ENCODE assay signal across 20 cellular contexts in the genomic region with DNA sequence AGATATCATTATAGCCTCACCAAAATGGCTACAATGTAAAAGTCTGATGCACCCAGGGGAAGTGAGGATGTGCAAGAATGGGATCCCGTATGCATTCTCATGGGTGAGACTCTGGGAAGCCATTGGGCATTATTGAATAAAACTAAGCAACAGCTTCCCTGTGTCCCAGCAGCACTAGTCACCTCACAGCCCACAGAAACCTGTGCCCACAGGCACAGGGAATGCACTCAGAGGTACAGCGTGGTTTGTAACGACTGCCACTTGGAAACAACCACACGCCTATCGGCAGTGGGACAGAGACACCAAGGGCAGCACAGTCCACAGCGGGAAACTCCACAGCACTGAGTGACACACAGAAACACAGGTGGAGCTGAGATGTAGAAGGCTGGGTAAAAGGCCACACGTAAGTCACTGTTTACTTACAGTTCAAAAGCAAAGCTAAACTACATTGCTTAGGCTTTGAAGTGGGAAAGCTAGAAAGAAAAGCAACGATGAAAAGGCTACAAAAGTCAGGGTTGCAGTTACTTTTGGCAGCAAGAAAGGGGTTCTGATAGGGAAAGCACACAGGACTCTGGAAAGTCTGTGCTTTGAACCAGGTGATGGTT.
DNase-seq lines count a peak whose midpoint lies in the region; ATAC-seq and TF ChIP-seq lines count a peak whose summit lies in the region.
"Had no signal": no experiment of that assay in that cellular context is flagged by ENCODE, and none has a peak within 500 bp of the region (broad histone marks: within the 10 kb centered on the region; RNA-seq: fewer than 3 reads in every experiment).

No MANE protein-coding gene starts in this region.

- DNase-seq in activated CD4-positive, alpha-beta T cell treated with anti-CD3 and anti-CD28 coated beads for 36 hours = peak; percentile 24
- no peak for DNase-seq in activated CD4-positive, alpha-beta T cell treated with anti-CD3 and anti-CD28 coated beads for 1 hour
- DNase-seq in CD4-positive, alpha-beta T cell = peak in 3 of 10 experiments; percentile 6 to 24 (median 23)
- DNase-seq in T-helper 17 cell (no peak), SKM-1 treated with dmso at 0.1 percent for 144 hours (lab: John Stamatoyannopoulos, UW; ENCODE audit: unreplicated experiment) (no peak), PC-3 (no peak), left lobe of liver (ENCODE audit: low spot score) (no peak)
- no peak for DNase-seq in central memory CD8-positive, alpha-beta T cell (ENCODE audit: low spot score in 2 of 2)
- DNase-seq: 8988T, AML-193, esophagus squamous epithelium, H9, mesenchymal stem cell, NCI-H1417, NCI-H526 treated with DMSO at 0.1 percent for 48 hours, sigmoid colon had no signal

- peaks cover 19% of the 10 kb centered on the region for H3K4me1 Mint-ChIP-seq in activated CD4-positive, alpha-beta T cell treated with anti-CD3 and anti-CD28 coated beads for 36 hours
- peaks cover 21% of the 10 kb centered on the region for H3K4me1 Mint-ChIP-seq in CD4-positive, alpha-beta T cell (ENCODE audit: low read depth)
- peaks cover 24% of the 10 kb centered on the region for H3K4me1 Mint-ChIP-seq in T-helper 17 cell
- peaks cover 5% of the 10 kb centered on the region for H3K4me1 Mint-ChIP-seq in central memory CD8-positive, alpha-beta T cell
- H3K4me1 Mint-ChIP-seq: H9 had no signal

- H3K36me3 ChIP-seq in PC-3 (ENCODE audit: low read depth, low read length) = no peaks in the 10 kb centered on the region
- H3K36me3 ChIP-seq: ascending aorta, vagina had no signal

- no peaks in the 10 kb centered on the region for H3K9me3 Mint-ChIP-seq in activated CD4-positive, alpha-beta T cell treated with anti-CD3 and anti-CD28 coated beads for 36 hours (ENCODE audit: low read depth)
- no peaks in the 10 kb centered on the region for H3K9me3 Mint-ChIP-seq in CD4-positive, alpha-beta T cell
- H3K9me3 Mint-ChIP-seq in central memory CD8-positive, alpha-beta T cell = no peaks in the 10 kb centered on the region
- H3K9me3 Mint-ChIP-seq: H9 had no signal

- no peaks in the 10 kb centered on the region for H3K36me3 Mint-ChIP-seq in activated CD4-positive, alpha-beta T cell treated with anti-CD3 and anti-CD28 coated beads for 36 hours (ENCODE audit: low read depth)
- H3K36me3 Mint-ChIP-seq in CD4-positive, alpha-beta T cell (ENCODE audit: low read depth) = no peaks in the 10 kb centered on the region
- peaks cover 4% of the 10 kb centered on the region for H3K36me3 Mint-ChIP-seq in T-helper 17 cell (ENCODE audit: low read depth)
- peaks cover 5% of the 10 kb centered on the region for H3K36me3 Mint-ChIP-seq in central memory CD8-positive, alpha-beta T cell (ENCODE audit: insufficient read depth)

- no peak overlapping the region for H3K9ac ChIP-seq in PC-3 (ENCODE audit: low read length)

- no peaks in the 10 kb centered on the region for H3K27me3 ChIP-seq in CD4-positive, alpha-beta T cell (ENCODE audit: control insufficient read depth, insufficient read depth, low read length)
- H3K27me3 ChIP-seq in PC-3 (ENCODE audit: low read length) = no peaks in the 10 kb centered on the region
- H3K27me3 ChIP-seq: ascending aorta, esophagus squamous epithelium, gastroesophageal sphincter, sigmoid colon, suprapubic skin, vagina had no signal

- H3F3A ChIP-seq in PC-3 (ENCODE audit: low read length, unreplicated experiment) = no peaks in the 10 kb centered on the region

- peak; percentile 76 for ATAC-seq in activated CD4-positive, alpha-beta T cell treated with anti-CD3 and anti-CD28 coated beads for 36 hours
- peak; percentile 94 for ATAC-seq in CD4-positive, alpha-beta T cell (ENCODE audit: poor library complexity)
- peak; percentile 92 for ATAC-seq in T-helper 17 cell
- ATAC-seq in central memory CD8-positive, alpha-beta T cell (replicated peaks; ENCODE audit: extremely low read depth, poor library complexity, severe bottlenecking) = peak; percentile 43
- ATAC-seq in PC-3 = no peak
- ATAC-seq in left lobe of liver = no peak
- ATAC-seq: gastroesophageal sphincter had no signal

- H3K4me3 Mint-ChIP-seq in activated CD4-positive, alpha-beta T cell treated with anti-CD3 and anti-CD28 coated beads for 36 hours = no peak overlapping the region
- no peak overlapping the region for H3K4me3 Mint-ChIP-seq in CD4-positive, alpha-beta T cell
- peak overlapping the region; percentile 64 for H3K4me3 Mint-ChIP-seq in T-helper 17 cell
- no peak overlapping the region for H3K4me3 Mint-ChIP-seq in central memory CD8-positive, alpha-beta T cell
- H3K4me3 Mint-ChIP-seq: H9 had no signal

- no peak overlapping the region for H2AFZ ChIP-seq in PC-3 (ENCODE audit: low read length)

- H3K27me3 Mint-ChIP-seq in activated CD4-positive, alpha-beta T cell treated with anti-CD3 and anti-CD28 coated beads for 36 hours = no peaks in the 10 kb centered on the region
- no peaks in the 10 kb centered on the region for H3K27me3 Mint-ChIP-seq in CD4-positive, alpha-beta T cell
- no peaks in the 10 kb centered on the region for H3K27me3 Mint-ChIP-seq in T-helper 17 cell
- H3K27me3 Mint-ChIP-seq in central memory CD8-positive, alpha-beta T cell = no peaks in the 10 kb centered on the region

- H3K79me2 ChIP-seq in PC-3 (ENCODE audit: low read length) = no peaks in the 10 kb centered on the region

- no peak for TF ChIP-seq CTCF in CD4-positive, alpha-beta T cell (IDR thresholded peaks at IDR 0.05)
- no peak for TF ChIP-seq CTCF in PC-3 (conservative IDR thresholded peaks at IDR 0.05; ENCODE audit: low read depth, low read length)

- no peaks in the 10 kb centered on the region for H4K20me1 ChIP-seq in PC-3 (ENCODE audit: low read length)

- CTCF ChIA-PET in activated CD4-positive, alpha-beta T cell treated with anti-CD3 and anti-CD28 coated beads for 36 hours (lab: Charles Lee) = interaction anchor here (1.1 kb wide), 1 partner anchor 12 kb away, joined by 3 read pairs; no protein-coding TSS in a partner anchor
- CTCF ChIA-PET in CD4-positive, alpha-beta T cell (lab: Charles Lee) = no interaction called here
- CTCF ChIA-PET in PC-3 (lab: Charles Lee) = no interaction called here

- POLR2A ChIA-PET in activated CD4-positive, alpha-beta T cell treated with anti-CD3 and anti-CD28 coated beads for 36 hours (lab: Charles Lee) = no interaction called here
- POLR2A ChIA-PET in CD4-positive, alpha-beta T cell (lab: Charles Lee) = interaction anchor here (1.2 kb wide), 1 partner anchor 89 kb away, joined by 3 read pairs; a partner anchor contains a TSS
- POLR2A ChIA-PET in PC-3 (lab: Charles Lee; ENCODE audit: unreplicated experiment) = no interaction called here

- no peaks in the 10 kb centered on the region for H3K9me2 ChIP-seq in PC-3 (replicated peaks; ENCODE audit: low read length)

- H3K4me3 ChIP-seq in PC-3 (ENCODE audit: low read length) = no peak overlapping the region
- H3K4me3 ChIP-seq: ascending aorta, esophagus squamous epithelium, gastroesophageal sphincter, sigmoid colon, suprapubic skin, vagina had no signal

- no peak overlapping the region for H3K4me2 ChIP-seq in PC-3 (ENCODE audit: low read length)

- no peaks in the 10 kb centered on the region for H3K9me3 ChIP-seq in CD4-positive, alpha-beta T cell (ENCODE audit: control insufficient read depth, low read length)
- H3K9me3 ChIP-seq in T-helper 17 cell (ENCODE audit: control insufficient read depth, low read length, poor library complexity, severe bottlenecking) (no peaks in the 10 kb centered on the region), PC-3 (ENCODE audit: low read length) (no peaks in the 10 kb centered on the region)
- H3K9me3 ChIP-seq: ascending aorta, esophagus squamous epithelium, gastroesophageal sphincter, sigmoid colon, suprapubic skin, vagina had no signal

- H3K27ac ChIP-seq in CD4-positive, alpha-beta T cell (ENCODE audit: low read depth, low read length) = no peak overlapping the region
- no peak overlapping the region for H3K27ac ChIP-seq in PC-3 (ENCODE audit: low read length)
- H3K27ac ChIP-seq: ascending aorta, esophagus squamous epithelium, gastroesophageal sphincter, sigmoid colon, suprapubic skin, vagina had no signal

- H3K4me1 ChIP-seq in PC-3 (ENCODE audit: insufficient read depth, low read length) = no peaks in the 10 kb centered on the region
- H3K4me1 ChIP-seq: ascending aorta, esophagus squamous epithelium, gastroesophageal sphincter, sigmoid colon, suprapubic skin, vagina had no signal

- intact Hi-C loops in activated CD4-positive, alpha-beta T cell treated with anti-CD3 and anti-CD28 coated beads for 36 hours (cut with DNase I, micrococcal nuclease) = no loop called here
- intact Hi-C loops in CD4-positive, alpha-beta T cell (cut with DNase I, micrococcal nuclease) = no loop called here
- intact Hi-C loops in PC-3 (cut with micrococcal nuclease) = no loop called here

- H3K27ac Mint-ChIP-seq in activated CD4-positive, alpha-beta T cell treated with anti-CD3 and anti-CD28 coated beads for 36 hours = no peak overlapping the region
- H3K27ac Mint-ChIP-seq in CD4-positive, alpha-beta T cell = peak overlapping the region; percentile 1
- H3K27ac Mint-ChIP-seq in T-helper 17 cell = peak overlapping the region; percentile 90
- no peak overlapping the region for H3K27ac Mint-ChIP-seq in central memory CD8-positive, alpha-beta T cell (ENCODE audit: low read depth)
- H3K27ac Mint-ChIP-seq: H9 had no signal

- BruUV-seq in PC-3 (replicated peaks; lab: Mats Ljungman, UMichigan) = no TSS peak

Comparison
In these comparisons a context has a peak if more than half of its experiments do, and no peak if none do; other contexts are left out.
1. ATAC-seq: peak in activated CD4-positive, alpha-beta T cell treated with anti-CD3 and anti-CD28 coated beads for 36 hours (single experiment), CD4-positive, alpha-beta T cell (single experiment), T-helper 17 cell (single experiment) and central memory CD8-positive, alpha-beta T cell (single experiment); none in PC-3 (single experiment) and left lobe of liver (single experiment).
2. H3K27ac Mint-ChIP-seq: peak in CD4-positive, alpha-beta T cell (single experiment) and T-helper 17 cell (single experiment); none in activated CD4-positive, alpha-beta T cell treated with anti-CD3 and anti-CD28 coated beads for 36 hours (single experiment) and central memory CD8-positive, alpha-beta T cell (single experiment).